6 cellular contexts compared by ENCODE assay signal in genomic region chr1:1325288-1326074, GRCh38. TPM values are rescaled to one million over a fixed set of nuclear protein-coding genes. Genes with fewer than 3 reads are reported as not detected.
A peak's percentile ranks its signal among the peaks of the same experiment; 100 is the strongest.
DNase-seq lines count a peak whose midpoint lies in the region; ATAC-seq and TF ChIP-seq lines count a peak whose summit lies in the region.

No MANE protein-coding gene starts in this region.

- no peaks in the 10 kb centered on the region for H3K9me3 ChIP-seq in fibroblast of lung (ENCODE audit: control insufficient read depth, insufficient read depth, low read depth, low read length)

- peak overlapping the region; percentile 78 for H3K9ac ChIP-seq in fibroblast of lung (ENCODE audit: insufficient read depth, low read length)

- H3K4me1 ChIP-seq in fibroblast of lung (ENCODE audit: control insufficient read depth, extremely low read depth, insufficient read depth, low read length) = peaks cover 19% of the 10 kb centered on the region

- no peak overlapping the region for H2AFZ ChIP-seq in fibroblast of lung (ENCODE audit: low read length)

- no peak for TF ChIP-seq CTCF in fibroblast of lung (conservative IDR thresholded peaks at IDR 0.05 in 1 of 2, IDR thresholded peaks at IDR 0.05 in 1 of 2; ENCODE audit: low read depth in 1 of 2, low read length in 2 of 2)

- H3K27me3 ChIP-seq in fibroblast of lung (ENCODE audit: control insufficient read depth, insufficient read depth, low read length) = no peaks in the 10 kb centered on the region

- H3K4me2 ChIP-seq in fibroblast of lung (ENCODE audit: extremely low read depth, insufficient read depth, low read length) = peak overlapping the region; percentile 92

- H3K79me2 ChIP-seq in fibroblast of lung (ENCODE audit: control insufficient read depth, insufficient read depth, low read length) = peaks cover 47% of the 10 kb centered on the region

- no peak for ATAC-seq in HG03521 (IDR thresholded peaks at IDR 0.05; ENCODE audit: unreplicated experiment)

- peak overlapping the region; percentile 68 to 86 (median 80) for H3K4me3 ChIP-seq in fibroblast of lung (replicated peaks in 1 of 4; ENCODE audit: control extremely low read depth in 1 of 4, insufficient read depth in 1 of 4, low read depth in 3 of 4, low read length in 4 of 4)

- H3K27ac ChIP-seq in fibroblast of lung (ENCODE audit: insufficient read depth, low read length) (peak overlapping the region; percentile 70), substantia nigra (ENCODE audit: low read depth, low read length, poor library complexity, severe bottlenecking) (peak overlapping the region; percentile 73)

- no peaks in the 10 kb centered on the region for H4K20me1 ChIP-seq in fibroblast of lung (ENCODE audit: control insufficient read depth, extremely low read depth, insufficient read depth, low read length)

- peaks cover 10% of the 10 kb centered on the region for H3K36me3 ChIP-seq in fibroblast of lung (ENCODE audit: control insufficient read depth, insufficient read depth, low read length)

- DNase-seq in DMS53 (lab: John Stamatoyannopoulos, UW) = peak; percentile 76
- no peak for DNase-seq in DMS53 treated with DMSO at 0.1 percent for 48 hours (lab: John Stamatoyannopoulos, UW; ENCODE audit: unreplicated experiment)
- no peak for DNase-seq in fibroblast of lung (ENCODE audit: low read depth in 2 of 2)
- DNase-seq in substantia nigra (lab: John Stamatoyannopoulos, UW) = no peak
- DNase-seq in AG08395 (ENCODE audit: low spot score) = no peak

RNA-seq across cellular contexts. Expression of gene CPTP, which starts 0.9 kb away (rescaled TPM):
- total RNA-seq in fibroblast of lung = 9.0 and 10.1 TPM in 2 replicates
- 6.0 and 6.2 TPM in 2 replicates for polyA plus RNA-seq in fibroblast of lung
- 13.5 and 18.1 TPM in 2 replicates for polyA plus RNA-seq in fibroblast of lung (2012)
- polyA minus RNA-seq in fibroblast of lung (ENCODE audit: low replicate concordance) = 4.4 and 5.6 TPM in 2 replicates

RNA-seq across cellular contexts. Expression of gene INTS11, which starts 1.0 kb away (rescaled TPM):
- 46.2 and 69.2 TPM in 2 replicates for total RNA-seq in fibroblast of lung
- 44.1 and 73.0 TPM in 2 replicates for polyA plus RNA-seq in fibroblast of lung
- polyA plus RNA-seq in fibroblast of lung (2012) = 67.0 and 92.9 TPM in 2 replicates
- 210 and 377 TPM in 2 replicates for polyA minus RNA-seq in fibroblast of lung (ENCODE audit: low replicate concordance)

RNA-seq across cellular contexts. Expression of gene TAS1R3, which starts 5.6 kb away (rescaled TPM):
- total RNA-seq in fibroblast of lung = 0.17 and 0.26 TPM in 2 replicates
- 0.01 and 0.02 TPM in 2 replicates for polyA plus RNA-seq in fibroblast of lung
- polyA plus RNA-seq in fibroblast of lung (2012) = 0.06 and 0.13 TPM in 2 replicates
- not detected in 2 replicates for polyA minus RNA-seq in fibroblast of lung (ENCODE audit: low replicate concordance)

RNA-seq across cellular contexts. Expression of gene PUSL1, which starts 17.1 kb away (rescaled TPM):
- total RNA-seq in fibroblast of lung = 12.7 and 13.1 TPM in 2 replicates
- polyA plus RNA-seq in fibroblast of lung = 7.1 and 9.6 TPM in 2 replicates
- 13.6 and 21.6 TPM in 2 replicates for polyA plus RNA-seq in fibroblast of lung (2012)
- 14.7 and 16.3 TPM in 2 replicates for polyA minus RNA-seq in fibroblast of lung (ENCODE audit: low replicate concordance)

RNA-seq across cellular contexts. Expression of gene ACAP3, which starts 17.8 kb away (rescaled TPM):
- 34.7 and 50.9 TPM in 2 replicates for total RNA-seq in fibroblast of lung
- 15.3 and 15.7 TPM in 2 replicates for polyA plus RNA-seq in fibroblast of lung
- 24.4 and 30.2 TPM in 2 replicates for polyA plus RNA-seq in fibroblast of lung (2012)
- polyA minus RNA-seq in fibroblast of lung (ENCODE audit: low replicate concordance) = 25.1 and 27.7 TPM in 2 replicates
